15 cellular contexts compared by ENCODE assay signal in genomic region chr22:46843691-46844297, GRCh38.
DNase-seq lines count a peak whose midpoint lies in the region; ATAC-seq and TF ChIP-seq lines count a peak whose summit lies in the region.
"Had no signal": no experiment of that assay in that cellular context is flagged by ENCODE, and none has a peak within 500 bp of the region (broad histone marks: within the 10 kb centered on the region; RNA-seq: fewer than 3 reads in every experiment).

No MANE protein-coding gene starts in this region.

- H3K27me3 ChIP-seq in adipocyte (replicated peaks; ENCODE audit: control insufficient read depth, insufficient read depth, low read length): no peaks in the 10 kb centered on the region
- H3K27me3 ChIP-seq in left ventricle myocardium inferior (ENCODE audit: low read depth): no peaks in the 10 kb centered on the region

- H3K27me3 Mint-ChIP-seq in stimulated activated memory B cell treated with anti-CD40 and anti-IgM and Interleukin-4, amounts not matched to agents 10 μg/mL and 1 μg/mL and 100 μg/mL, for 72 hours: no peaks in the 10 kb centered on the region
- H3K27me3 Mint-ChIP-seq in activated naive CD8-positive, alpha-beta T cell treated with anti-CD3 and anti-CD28 coated beads, Interleukin-2, amount 50 U/mL, for 24 hours: no peaks in the 10 kb centered on the region
- H3K27me3 Mint-ChIP-seq: activated naive CD4-positive, alpha-beta T cell treated with anti-CD3 and anti-CD28 coated beads, Interleukin-2, amount 50 U/mL, for 24 hours had no signal

- H3K4me1 ChIP-seq in adipocyte (ENCODE audit: control insufficient read depth, insufficient read depth, low read length) (peaks cover 8% of the 10 kb centered on the region), left ventricle myocardium inferior (peaks cover 12% of the 10 kb centered on the region)

- H3K9me3 Mint-ChIP-seq in stimulated activated memory B cell treated with anti-CD40 and anti-IgM and Interleukin-4, amounts not matched to agents 10 μg/mL and 1 μg/mL and 100 μg/mL, for 72 hours: no peaks in the 10 kb centered on the region
- H3K9me3 Mint-ChIP-seq in activated naive CD8-positive, alpha-beta T cell treated with anti-CD3 and anti-CD28 coated beads, Interleukin-2, amount 50 U/mL, for 24 hours: no peaks in the 10 kb centered on the region
- H3K9me3 Mint-ChIP-seq: activated naive CD4-positive, alpha-beta T cell treated with anti-CD3 and anti-CD28 coated beads, Interleukin-2, amount 50 U/mL, for 24 hours; T-helper 2 cell treated with Interferon-gamma antibody and Interleukin-4, amounts not matched to agents 5 μg/mL and 100 μg/mL, for 36 hours had no signal

- H3K4me3 ChIP-seq in adipocyte (ENCODE audit: low read length): no peak overlapping the region
- no peak overlapping the region for H3K4me3 ChIP-seq in left ventricle myocardium inferior
- H3K4me3 ChIP-seq: thoracic aorta had no signal

- H3K36me3 Mint-ChIP-seq in stimulated activated memory B cell treated with anti-CD40 and anti-IgM and Interleukin-4, amounts not matched to agents 10 μg/mL and 1 μg/mL and 100 μg/mL, for 72 hours: peaks cover 30% of the 10 kb centered on the region
- H3K36me3 Mint-ChIP-seq in activated naive CD8-positive, alpha-beta T cell treated with anti-CD3 and anti-CD28 coated beads, Interleukin-2, amount 50 U/mL, for 24 hours (ENCODE audit: low read depth): peaks cover 9% of the 10 kb centered on the region

- peaks cover 47% of the 10 kb centered on the region for H3K4me1 Mint-ChIP-seq in stimulated activated memory B cell treated with anti-CD40 and anti-IgM and Interleukin-4, amounts not matched to agents 10 μg/mL and 1 μg/mL and 100 μg/mL, for 72 hours
- peaks cover 22% of the 10 kb centered on the region for H3K4me1 Mint-ChIP-seq in activated naive CD8-positive, alpha-beta T cell treated with anti-CD3 and anti-CD28 coated beads, Interleukin-2, amount 50 U/mL, for 24 hours

- DNase-seq in GM04503 (ENCODE audit: low read depth) (peak; percentile 47), adipocyte (ENCODE audit: low read depth) (peak; percentile 57), iris pigment epithelial cell (ENCODE audit: low read depth) (peak; percentile 14), left ventricle myocardium inferior (no peak), GM10266 (ENCODE audit: extremely low spot score) (no peak)
- no peak for DNase-seq in activated naive CD8-positive, alpha-beta T cell treated with anti-CD3 and anti-CD28 coated beads, Interleukin-2, amount 50 U/mL, for 24 hours
- DNase-seq: activated CD8-positive, alpha-beta memory T cell treated with anti-CD3 and anti-CD28 coated beads, Interleukin-2, amount 50 U/mL, for 48 hours; NCI-H1092; right cardiac atrium; stimulated activated CD4-positive, alpha-beta T cell treated with anti-CD3 and anti-CD28 coated beads, Interleukin-1b, Interleukin-23, amount 100 ng/mL, for 48 hours had no signal

- ATAC-seq in stimulated activated memory B cell treated with anti-CD40 and anti-IgM and Interleukin-4, amounts not matched to agents 10 μg/mL and 1 μg/mL and 100 μg/mL, for 72 hours: no peak
- ATAC-seq in activated naive CD8-positive, alpha-beta T cell treated with anti-CD3 and anti-CD28 coated beads, Interleukin-2, amount 50 U/mL, for 24 hours: no peak
- ATAC-seq: HCT116 had no signal

- no peaks in the 10 kb centered on the region for H3K9me3 ChIP-seq in adipocyte (ENCODE audit: control insufficient read depth, low read length)
- H3K9me3 ChIP-seq in left ventricle myocardium inferior (replicated peaks): no peaks in the 10 kb centered on the region
- H3K9me3 ChIP-seq: thoracic aorta had no signal

- TF ChIP-seq CTCF in left ventricle myocardium inferior (IDR thresholded peaks at IDR 0.05; ENCODE audit: borderline replicate concordance) (no peak), GM10266 (IDR thresholded peaks at IDR 0.05; ENCODE audit: control insufficient read depth, insufficient read depth, low read depth, missing control alignments) (no peak)

- intact Hi-C loops in left ventricle myocardium inferior (cut with micrococcal nuclease): no loop called here

- H3K9ac ChIP-seq in adipocyte (ENCODE audit: low read length): no peak overlapping the region

- no peak overlapping the region for H3K27ac ChIP-seq in left ventricle myocardium inferior (replicated peaks)
- H3K27ac ChIP-seq: thoracic aorta had no signal

- H3K27ac Mint-ChIP-seq in stimulated activated memory B cell treated with anti-CD40 and anti-IgM and Interleukin-4, amounts not matched to agents 10 μg/mL and 1 μg/mL and 100 μg/mL, for 72 hours: peak overlapping the region; percentile 1
- no peak overlapping the region for H3K27ac Mint-ChIP-seq in activated naive CD8-positive, alpha-beta T cell treated with anti-CD3 and anti-CD28 coated beads, Interleukin-2, amount 50 U/mL, for 24 hours
- H3K27ac Mint-ChIP-seq: activated naive CD4-positive, alpha-beta T cell treated with anti-CD3 and anti-CD28 coated beads, Interleukin-2, amount 50 U/mL, for 24 hours; T-helper 2 cell treated with Interferon-gamma antibody and Interleukin-4, amounts not matched to agents 5 μg/mL and 100 μg/mL, for 36 hours had no signal

- H3K4me3 Mint-ChIP-seq in stimulated activated memory B cell treated with anti-CD40 and anti-IgM and Interleukin-4, amounts not matched to agents 10 μg/mL and 1 μg/mL and 100 μg/mL, for 72 hours: no peak overlapping the region
- no peak overlapping the region for H3K4me3 Mint-ChIP-seq in activated naive CD8-positive, alpha-beta T cell treated with anti-CD3 and anti-CD28 coated beads, Interleukin-2, amount 50 U/mL, for 24 hours
- H3K4me3 Mint-ChIP-seq: activated naive CD4-positive, alpha-beta T cell treated with anti-CD3 and anti-CD28 coated beads, Interleukin-2, amount 50 U/mL, for 24 hours; T-helper 2 cell treated with Interferon-gamma antibody and Interleukin-4, amounts not matched to agents 5 μg/mL and 100 μg/mL, for 36 hours had no signal

- no peaks in the 10 kb centered on the region for H3K36me3 ChIP-seq in adipocyte (ENCODE audit: control insufficient read depth, insufficient read depth, low read length, severe bottlenecking)
- H3K36me3 ChIP-seq in left ventricle myocardium inferior: no peaks in the 10 kb centered on the region
- H3K36me3 ChIP-seq: thoracic aorta had no signal

Comparison
In these comparisons a context has a peak if more than half of its experiments do, and no peak if none do; other contexts are left out.
1. DNase-seq: peak in GM04503 (single experiment), adipocyte (single experiment) and iris pigment epithelial cell (single experiment); none in left ventricle myocardium inferior (single experiment), GM10266 (single experiment) and activated naive CD8-positive, alpha-beta T cell treated with anti-CD3 and anti-CD28 coated beads, Interleukin-2, amount 50 U/mL, for 24 hours (single experiment).